ENCODE assay signal across 14 cellular contexts in genomic region chr9:113566712-113567071, GRCh38.
A peak's percentile ranks its signal among the peaks of the same experiment; 100 is the strongest.
DNase-seq lines count a peak whose midpoint lies in the region; ATAC-seq, FAIRE-seq and TF ChIP-seq lines count a peak whose summit lies in the region.
"Had no signal": no experiment of that assay in that cellular context is flagged by ENCODE, and none has a peak within 500 bp of the region (broad histone marks: within the 10 kb centered on the region; RNA-seq: fewer than 3 reads in every experiment).

No MANE protein-coding gene starts in this region.

- peaks cover 30% of the 10 kb centered on the region for H3K36me3 Mint-ChIP-seq in stimulated activated effector memory CD8-positive, alpha-beta T cell treated with anti-CD3 and anti-CD28 coated beads, Interleukin-12 subunit alpha, Interleukin-12 subunit beta, amount 100 ng/mL, for 72 hours
- H3K36me3 Mint-ChIP-seq: activated CD8-positive, alpha-beta memory T cell treated with anti-CD3 and anti-CD28 coated beads, Interleukin-2, amount 10 ng/mL, durations not matched to agents 7 days and 5 days had no signal

- 0 out of 3 replicates have a peak overlapping the region, but pooled peaks have one; percentile 86 for H2BK15ac ChIP-seq in IMR-90 (ENCODE audit: low read depth, low read length)

- H3K4me1 ChIP-seq in IMR-90 (ENCODE audit: control insufficient read depth, insufficient read depth, low read length) (peaks cover 32% of the 10 kb centered on the region), kidney (ENCODE audit: control insufficient read depth in 1 of 2, insufficient read depth in 1 of 2, low read depth in 1 of 2, low read length in 2 of 2) (peaks cover 18 to 26% of the 10 kb centered on the region in 2 donors), smooth muscle cell (ENCODE audit: low read depth) (peaks cover 19% of the 10 kb centered on the region)
- H3K4me1 ChIP-seq: HAP-1, parathyroid adenoma had no signal

- TF ChIP-seq RAD21 in IMR-90 (IDR thresholded peaks at IDR 0.05; ENCODE audit: low read length), result no peak

- no peak overlapping the region for H4K8ac ChIP-seq in IMR-90 (ENCODE audit: low read depth in 2 of 2, low read length in 2 of 2)

- H3K23ac ChIP-seq in IMR-90 (ENCODE audit: low read depth, low read length), result peak overlapping the region; percentile 92; the same call in 1 of the 2 replicates

- H3K27me3 ChIP-seq in IMR-90 (ENCODE audit: control insufficient read depth, insufficient read depth, low read length) (no peaks in the 10 kb centered on the region), bronchial epithelial cell (ENCODE audit: control insufficient read depth, insufficient read depth, low read length) (no peaks in the 10 kb centered on the region), smooth muscle cell (ENCODE audit: low read depth) (no peaks in the 10 kb centered on the region)

- H3K4me3 ChIP-seq in IMR-90 (ENCODE audit: insufficient read depth, low read depth, low read length) (no peak overlapping the region), bronchial epithelial cell (ENCODE audit: low read depth, low read length) (peak overlapping the region; percentile 74), kidney (ENCODE audit: low read length in 2 of 2) (no peak overlapping the region), smooth muscle cell (no peak overlapping the region)
- H3K4me3 ChIP-seq: HAP-1 had no signal

- dilution Hi-C loops in IMR-90 (cut with HindIII; ENCODE audit: low sequenced_read_pairs, unreplicated experiment), result no loop called here

- peaks cover 29% of the 10 kb centered on the region for H3K9me1 ChIP-seq in IMR-90 (ENCODE audit: insufficient read depth, low read length)

- H3K9ac ChIP-seq in IMR-90 (ENCODE audit: low read depth, low read length), result no peak overlapping the region
- no peak overlapping the region for H3K9ac ChIP-seq in kidney (ENCODE audit: low read length in 2 of 2)
- no peak overlapping the region for H3K9ac ChIP-seq in smooth muscle cell (ENCODE audit: low read depth)
- H3K9ac ChIP-seq: parathyroid adenoma had no signal

- WGBS in IMR-90 (ENCODE audit: extremely low coverage in 2 of 2, insufficient read length in 1 of 2), 2 experiments, result no CpG with 5 or more reads among the region's 3 CpGs
- 88% methylated on average over 3 of the region's 3 CpGs for WGBS in smooth muscle cell (ENCODE audit: low lambda C conversion rate)

- TF ChIP-seq CTCF in IMR-90 (conservative IDR thresholded peaks at IDR 0.05; ENCODE audit: low read depth, low read length) (no peak), bronchial epithelial cell (IDR thresholded peaks at IDR 0.05; ENCODE audit: insufficient read depth, low read length, severe bottlenecking) (no peak), kidney (IDR thresholded peaks at IDR 0.05; ENCODE audit: borderline replicate concordance, extremely low read depth, insufficient read depth) (no peak), smooth muscle cell (IDR thresholded peaks at IDR 0.05; ENCODE audit: borderline replicate concordance, insufficient read depth, poor library complexity, severe bottlenecking) (no peak)

- peak overlapping the region; percentile 84; the same call in 1 of the 2 replicates for H3K14ac ChIP-seq in IMR-90 (replicated peaks; ENCODE audit: low read depth, low read length)

- no peak overlapping the region for H3K4me3 Mint-ChIP-seq in stimulated activated effector memory CD8-positive, alpha-beta T cell treated with anti-CD3 and anti-CD28 coated beads, Interleukin-12 subunit alpha, Interleukin-12 subunit beta, amount 100 ng/mL, for 72 hours
- H3K4me3 Mint-ChIP-seq: activated CD8-positive, alpha-beta memory T cell treated with anti-CD3 and anti-CD28 coated beads, Interleukin-2, amount 10 ng/mL, durations not matched to agents 7 days and 5 days; central memory CD8-positive, alpha-beta T cell had no signal

- H4K91ac ChIP-seq in IMR-90 (ENCODE audit: insufficient read depth, low read depth, low read length), result peak overlapping the region; percentile 15; the same call in 1 of the 2 replicates

- no peak overlapping the region for H3K56ac ChIP-seq in IMR-90 (ENCODE audit: extremely low read depth, insufficient read depth, low read length)

- H3K4me1 Mint-ChIP-seq in stimulated activated effector memory CD8-positive, alpha-beta T cell treated with anti-CD3 and anti-CD28 coated beads, Interleukin-12 subunit alpha, Interleukin-12 subunit beta, amount 100 ng/mL, for 72 hours, result peaks cover 77% of the 10 kb centered on the region

- no peaks in the 10 kb centered on the region for H3F3A ChIP-seq in smooth muscle cell (ENCODE audit: low read depth)

- FAIRE-seq in bronchial epithelial cell (lab: Jason Lieb, UNC), result no peak
- FAIRE-seq in kidney (lab: Jason Lieb, UNC), result no peak

- peak overlapping the region; percentile 76 for H3K27ac Mint-ChIP-seq in stimulated activated effector memory CD8-positive, alpha-beta T cell treated with anti-CD3 and anti-CD28 coated beads, Interleukin-12 subunit alpha, Interleukin-12 subunit beta, amount 100 ng/mL, for 72 hours
- H3K27ac Mint-ChIP-seq: activated CD8-positive, alpha-beta memory T cell treated with anti-CD3 and anti-CD28 coated beads, Interleukin-2, amount 10 ng/mL, durations not matched to agents 7 days and 5 days had no signal

- peaks cover 20 to 51% of the 10 kb centered on the region in 2 experiments for H3K79me1 ChIP-seq in IMR-90 (ENCODE audit: low read depth in 1 of 2, low read length in 2 of 2)

- H3K9me3 Mint-ChIP-seq in stimulated activated effector memory CD8-positive, alpha-beta T cell treated with anti-CD3 and anti-CD28 coated beads, Interleukin-12 subunit alpha, Interleukin-12 subunit beta, amount 100 ng/mL, for 72 hours, result no peaks in the 10 kb centered on the region
- H3K9me3 Mint-ChIP-seq: central memory CD8-positive, alpha-beta T cell had no signal

- no TSS peak for BruUV-seq in IMR-90 (replicated peaks; lab: Mats Ljungman, UMichigan)

- no peak overlapping the region for H4K5ac ChIP-seq in IMR-90 (ENCODE audit: low read depth, low read length)

- DNase-seq in IMR-90 (no peak), bronchial epithelial cell (ENCODE audit: low read depth) (peak; percentile 48), kidney (no peak), SW480 (ENCODE audit: low spot score) (no peak), smooth muscle cell (lab: John Stamatoyannopoulos, UW; ENCODE audit: unreplicated experiment) (no peak)
- DNase-seq in stimulated activated effector memory CD8-positive, alpha-beta T cell treated with anti-CD3 and anti-CD28 coated beads, Interleukin-12 subunit alpha, Interleukin-12 subunit beta, amount 100 ng/mL, for 72 hours (ENCODE audit: low spot score in 2 of 2), result no peak
- DNase-seq: activated CD8-positive, alpha-beta memory T cell treated with anti-CD3 and anti-CD28 coated beads, Interleukin-2, amount 10 ng/mL, durations not matched to agents 7 days and 5 days; DND-41; SW 1271 had no signal

- H2BK20ac ChIP-seq in IMR-90 (ENCODE audit: low read depth, low read length), result peak overlapping the region; percentile 26; the same call in 1 of the 2 replicates

- H4K20me1 ChIP-seq in IMR-90 (ENCODE audit: insufficient read depth, low read length) (peaks cover 7% of the 10 kb centered on the region; the same call in 1 of the 2 replicates), smooth muscle cell (ENCODE audit: low read depth) (peaks cover under 1% of the 10 kb centered on the region)

- intact Hi-C loops in IMR-90 (cut with micrococcal nuclease) (loop anchor here (5.0 kb wide), 1 partner anchor 109 kb away; no protein-coding TSS in a partner anchor), kidney (cut with DNase I) (no loop called here)

- no peaks in the 10 kb centered on the region for H3K36me3 ChIP-seq in IMR-90 (ENCODE audit: control insufficient read depth, insufficient read depth, low read length)
- H3K36me3 ChIP-seq in bronchial epithelial cell (ENCODE audit: control insufficient read depth, insufficient read depth, low read length), result peaks cover 10% of the 10 kb centered on the region
- H3K36me3 ChIP-seq in kidney (ENCODE audit: control insufficient read depth in 1 of 2, insufficient read depth in 2 of 2, low read length in 2 of 2), result peaks cover 0 to 3% of the 10 kb centered on the region in 2 donors
- no peaks in the 10 kb centered on the region for H3K36me3 ChIP-seq in smooth muscle cell (ENCODE audit: low read depth)
- H3K36me3 ChIP-seq: HAP-1 had no signal

- CTCF ChIA-PET in IMR-90 (lab: Yijun Ruan, JAX), result no interaction called here

- ATAC-seq in IMR-90 (ENCODE audit: low read depth) (no peak), HG03159 (IDR thresholded peaks at IDR 0.05; ENCODE audit: unreplicated experiment) (no peak), HG03460 (IDR thresholded peaks at IDR 0.05; ENCODE audit: unreplicated experiment) (no peak)
- no peak for ATAC-seq in stimulated activated effector memory CD8-positive, alpha-beta T cell treated with anti-CD3 and anti-CD28 coated beads, Interleukin-12 subunit alpha, Interleukin-12 subunit beta, amount 100 ng/mL, for 72 hours
- ATAC-seq: activated CD8-positive, alpha-beta memory T cell treated with anti-CD3 and anti-CD28 coated beads, Interleukin-2, amount 10 ng/mL, durations not matched to agents 7 days and 5 days had no signal

- in situ Hi-C loops in IMR-90 (cut with MboI; ENCODE audit: low sequenced_read_pairs), result no loop called here

- H2BK5ac ChIP-seq in IMR-90 (ENCODE audit: low read depth, low read length, poor library complexity, severe bottlenecking), result no peak overlapping the region

- H3K79me2 ChIP-seq in smooth muscle cell (ENCODE audit: low read depth), result peaks cover 34% of the 10 kb centered on the region
- H3K79me2 ChIP-seq: parathyroid adenoma had no signal

- peak overlapping the region; percentile 46 for H2AFZ ChIP-seq in IMR-90 (replicated peaks; ENCODE audit: low read length, poor library complexity)
- no peak overlapping the region for H2AFZ ChIP-seq in smooth muscle cell (ENCODE audit: low read depth)
- H2AFZ ChIP-seq: parathyroid adenoma had no signal

- H3K4ac ChIP-seq in IMR-90 (ENCODE audit: low read depth, low read length), result peak overlapping the region; percentile 75

- H3K18ac ChIP-seq in IMR-90 (ENCODE audit: low read depth, low read length), result no peak overlapping the region

- H3K9me3 ChIP-seq in IMR-90 (ENCODE audit: control insufficient read depth, insufficient read depth, low read length) (no peaks in the 10 kb centered on the region), kidney (ENCODE audit: control insufficient read depth in 1 of 2, low read length in 2 of 2) (no peaks in the 10 kb centered on the region), smooth muscle cell (replicated peaks; ENCODE audit: low read depth) (no peaks in the 10 kb centered on the region)
- H3K9me3 ChIP-seq: HAP-1 had no signal

- peak overlapping the region; percentile 92; the same call in 1 of the 2 replicates for H2BK120ac ChIP-seq in IMR-90 (ENCODE audit: low read depth, low read length)

- peak overlapping the region; percentile 88 for H2AK5ac ChIP-seq in IMR-90 (ENCODE audit: low read depth, low read length)

- H3K4me2 ChIP-seq in IMR-90 (ENCODE audit: low read depth, low read length) (peak overlapping the region; percentile 96; the same call in 1 of the 2 replicates), smooth muscle cell (no peak overlapping the region)

- H3K27ac ChIP-seq in IMR-90 (ENCODE audit: insufficient read depth, low read length), result no peak overlapping the region
- H3K27ac ChIP-seq in kidney (ENCODE audit: low read depth in 2 of 2, low read length in 2 of 2), result peak overlapping the region; percentile 21 to 23
- H3K27ac ChIP-seq in smooth muscle cell (ENCODE audit: low read depth), result no peak overlapping the region
- H3K27ac ChIP-seq: parathyroid adenoma had no signal

- POLR2A ChIA-PET in IMR-90 (lab: Charles Lee; ENCODE audit: unreplicated experiment), result no interaction called here

- peak overlapping the region; percentile 96 for H2AK9ac ChIP-seq in IMR-90 (replicated peaks; ENCODE audit: low read depth, low read length, poor library complexity)

- no peak for TF ChIP-seq POLR2A in IMR-90 (IDR thresholded peaks at IDR 0.05; ENCODE audit: low read depth, low read length)

Comparison
In these comparisons a context has a peak if more than half of its experiments do, and no peak if none do; other contexts are left out.
1. H3K27ac ChIP-seq: peak in kidney (2 of 2); none in IMR-90 (single experiment) and smooth muscle cell (single experiment).